Comparison of ENCODE assay signal across 24 cellular contexts in genomic region chr5:171425596-171426244, GRCh38. TPM values are rescaled to one million over a fixed set of nuclear protein-coding genes. Genes with fewer than 3 reads are reported as not detected.
"Had no signal": no experiment of that assay in that cellular context is flagged by ENCODE, and none has a peak within 500 bp of the region (broad histone marks: within the 10 kb centered on the region; RNA-seq: fewer than 3 reads in every experiment).

No MANE protein-coding gene starts in this region.

- DNase-seq: activated CD4-positive, alpha-beta T cell treated with anti-CD3 and anti-CD28 coated beads for 4 hours; activated CD8-positive, alpha-beta T cell treated with anti-CD3 and anti-CD28 coated beads for 36 hours; activated naive CD4-positive, alpha-beta T cell treated with anti-CD3 and anti-CD28 coated beads, Interleukin-2, amount 50 U/mL, for 16 hours; activated T-cell treated with anti-CD3 and anti-CD28 coated beads, Interleukin-2, amount 50 U/mL, for 4 hours; erythroblast; foreskin melanocyte; glutamatergic neuron; hypothalamus; left ventricle myocardium superior; naive thymus-derived CD4-positive, alpha-beta T cell; stimulated activated CD4-positive, alpha-beta T cell treated with anti-CD3 and anti-CD28 coated beads, Interleukin-2, amount 100 ng/mL, for 24 hours; stimulated activated naive CD4-positive, alpha-beta T cell treated with Interleukin-2 at 50 U/mL for 16 hours; substantia nigra; SW 1271; T-helper 2 cell; transverse colon had no signal

- H3K4me3 ChIP-seq: adrenal gland, breast epithelium, coronary artery, SJSA1, transverse colon had no signal

- ATAC-seq: activated CD8-positive, alpha-beta T cell treated with anti-CD3 and anti-CD28 coated beads for 36 hours; activated T-cell treated with anti-CD3 and anti-CD28 coated beads, Interleukin-2, amount 50 U/mL, for 4 hours; left ventricle myocardium superior; naive thymus-derived CD4-positive, alpha-beta T cell; WTC11 had no signal

- H3K27ac Mint-ChIP-seq: activated CD8-positive, alpha-beta T cell treated with anti-CD3 and anti-CD28 coated beads for 36 hours; naive thymus-derived CD4-positive, alpha-beta T cell; WTC11 had no signal

- H3K36me3 Mint-ChIP-seq: naive thymus-derived CD4-positive, alpha-beta T cell; WTC11 had no signal

- H3K4me3 Mint-ChIP-seq: activated CD8-positive, alpha-beta T cell treated with anti-CD3 and anti-CD28 coated beads for 36 hours; activated T-cell treated with anti-CD3 and anti-CD28 coated beads, Interleukin-2, amount 50 U/mL, for 4 hours; naive thymus-derived CD4-positive, alpha-beta T cell; WTC11 had no signal

- H3K9me3 Mint-ChIP-seq: activated CD8-positive, alpha-beta T cell treated with anti-CD3 and anti-CD28 coated beads for 36 hours; activated T-cell treated with anti-CD3 and anti-CD28 coated beads, Interleukin-2, amount 50 U/mL, for 4 hours; WTC11 had no signal

- H3K9me3 ChIP-seq: adrenal gland, breast epithelium, neutrophil, SJSA1, transverse colon had no signal

- H3K27ac ChIP-seq: adrenal gland, breast epithelium, coronary artery, neutrophil, parathyroid adenoma, SJSA1, transverse colon had no signal

- H3K36me3 ChIP-seq: adrenal gland, breast epithelium, neutrophil, SJSA1, transverse colon had no signal

RNA-seq across cellular contexts. Expression of gene FGF18, which starts 6.3 kb away (rescaled TPM):
- total RNA-seq: kidney epithelial cell had no signal
- polyA plus RNA-seq: naive thymus-derived CD4-positive, alpha-beta T cell had no signal
